Comparison of ENCODE assay signal across 18 cellular contexts in genomic region chr17:79633154-79633553, GRCh38. TPM values are rescaled to one million over a fixed set of nuclear protein-coding genes. Genes with fewer than 3 reads are reported as not detected.
DNase-seq lines count a peak whose midpoint lies in the region; ATAC-seq and TF ChIP-seq lines count a peak whose summit lies in the region.
"Had no signal": no experiment of that assay in that cellular context is flagged by ENCODE, and none has a peak within 500 bp of the region (broad histone marks: within the 10 kb centered on the region; RNA-seq: fewer than 3 reads in every experiment).

No MANE protein-coding gene starts in this region.

- intact Hi-C loops in activated CD4-positive, alpha-beta T cell treated with anti-CD3 and anti-CD28 coated beads for 36 hours (cut with DNase I, micrococcal nuclease), result no loop called here

- CTCF ChIA-PET in activated CD4-positive, alpha-beta T cell treated with anti-CD3 and anti-CD28 coated beads, Interleukin-2, amount 10 ng/mL, durations not matched to agents 7 days and 5 days (lab: Charles Lee), result interaction anchor here (1.0 kb wide), 1 partner anchor 33 kb away, joined by 5 read pairs; no protein-coding TSS in a partner anchor
- CTCF ChIA-PET in activated CD4-positive, alpha-beta T cell treated with anti-CD3 and anti-CD28 coated beads for 36 hours (lab: Charles Lee), result no interaction called here
- CTCF ChIA-PET in HEK293T (lab: Yijun Ruan, JAX), result no interaction called here

- POLR2A ChIA-PET in activated CD4-positive, alpha-beta T cell treated with anti-CD3 and anti-CD28 coated beads, Interleukin-2, amount 10 ng/mL, durations not matched to agents 7 days and 5 days (lab: Charles Lee), result no interaction called here
- POLR2A ChIA-PET in activated CD4-positive, alpha-beta T cell treated with anti-CD3 and anti-CD28 coated beads for 36 hours (lab: Charles Lee), result no interaction called here
- POLR2A ChIA-PET in HEK293T (lab: Yijun Ruan, JAX), result no interaction called here

- H3K36me3 Mint-ChIP-seq in activated CD4-positive, alpha-beta T cell treated with anti-CD3 and anti-CD28 coated beads, Interleukin-2, amount 10 ng/mL, durations not matched to agents 7 days and 5 days (ENCODE audit: low read depth), result no peaks in the 10 kb centered on the region
- H3K36me3 Mint-ChIP-seq in activated CD4-positive, alpha-beta T cell treated with anti-CD3 and anti-CD28 coated beads for 36 hours (ENCODE audit: low read depth), result no peaks in the 10 kb centered on the region

- H3K4me1 Mint-ChIP-seq in activated CD4-positive, alpha-beta T cell treated with anti-CD3 and anti-CD28 coated beads, Interleukin-2, amount 10 ng/mL, durations not matched to agents 7 days and 5 days, result no peaks in the 10 kb centered on the region
- H3K4me1 Mint-ChIP-seq in activated CD4-positive, alpha-beta T cell treated with anti-CD3 and anti-CD28 coated beads for 36 hours, result no peaks in the 10 kb centered on the region

- DNase-seq in activated CD4-positive, alpha-beta T cell treated with anti-CD3 and anti-CD28 coated beads, Interleukin-2, amount 10 ng/mL, durations not matched to agents 7 days and 5 days, result peak; percentile 2
- no peak for DNase-seq in activated CD4-positive, alpha-beta T cell treated with anti-CD3 and anti-CD28 coated beads for 36 hours
- DNase-seq in HEK293T (ENCODE audit: extremely low spot score) (peak; percentile 4), islet precursor cell (peak; percentile 52), NCI-H2196 treated with DMSO at 0.1 percent for 48 hours (lab: John Stamatoyannopoulos, UW; ENCODE audit: unreplicated experiment) (no peak)
- peak; percentile 17 for DNase-seq in stimulated activated CD8-positive, alpha-beta memory T cell treated with anti-CD3 and anti-CD28 coated beads, Interleukin-4, amount 100 ng/mL, for 48 hours
- DNase-seq: activated CD4-positive, alpha-beta T cell treated with anti-CD3 and anti-CD28 coated beads for 4 hours; erythroblast; Karpas-422; NCI-H774; PC-9; stimulated activated CD4-positive, alpha-beta T cell treated with anti-CD3 and anti-CD28 coated beads, Interleukin-4, amount 100 ng/mL, for 24 hours had no signal

- no peak overlapping the region for H3K27ac Mint-ChIP-seq in activated CD4-positive, alpha-beta T cell treated with anti-CD3 and anti-CD28 coated beads, Interleukin-2, amount 10 ng/mL, durations not matched to agents 7 days and 5 days
- no peak overlapping the region for H3K27ac Mint-ChIP-seq in activated CD4-positive, alpha-beta T cell treated with anti-CD3 and anti-CD28 coated beads for 36 hours

- no peaks in the 10 kb centered on the region for H3K9me3 Mint-ChIP-seq in activated CD4-positive, alpha-beta T cell treated with anti-CD3 and anti-CD28 coated beads, Interleukin-2, amount 10 ng/mL, durations not matched to agents 7 days and 5 days
- peaks cover 1% of the 10 kb centered on the region for H3K9me3 Mint-ChIP-seq in activated CD4-positive, alpha-beta T cell treated with anti-CD3 and anti-CD28 coated beads for 36 hours (ENCODE audit: low read depth)

- no peak overlapping the region for H3K4me3 Mint-ChIP-seq in activated CD4-positive, alpha-beta T cell treated with anti-CD3 and anti-CD28 coated beads, Interleukin-2, amount 10 ng/mL, durations not matched to agents 7 days and 5 days
- no peak overlapping the region for H3K4me3 Mint-ChIP-seq in activated CD4-positive, alpha-beta T cell treated with anti-CD3 and anti-CD28 coated beads for 36 hours

- ATAC-seq in activated CD4-positive, alpha-beta T cell treated with anti-CD3 and anti-CD28 coated beads for 36 hours, result no peak
- ATAC-seq in HG03159 (IDR thresholded peaks at IDR 0.05; ENCODE audit: unreplicated experiment), result no peak
- no peak for ATAC-seq in HG03378 (IDR thresholded peaks at IDR 0.05; ENCODE audit: unreplicated experiment)
- ATAC-seq: HCT116 had no signal

- H3K27me3 Mint-ChIP-seq in activated CD4-positive, alpha-beta T cell treated with anti-CD3 and anti-CD28 coated beads, Interleukin-2, amount 10 ng/mL, durations not matched to agents 7 days and 5 days, result peaks cover 15% of the 10 kb centered on the region
- peaks cover 20% of the 10 kb centered on the region for H3K27me3 Mint-ChIP-seq in activated CD4-positive, alpha-beta T cell treated with anti-CD3 and anti-CD28 coated beads for 36 hours

TF ChIP-seq in HEK293T, 16 proteins besides CTCF, POLR2A, EP300 and RAD21:
- no peak for TF ChIP-seq FOXK2 (IDR thresholded peaks at IDR 0.05)
- TF ChIP-seq FOXA1 (IDR thresholded peaks at IDR 0.05), result no peak
- no peak for TF ChIP-seq PKNOX1 (IDR thresholded peaks at IDR 0.05)
- TF ChIP-seq NFRKB (IDR thresholded peaks at IDR 0.05), result no peak
- no peak for TF ChIP-seq FOXM1 (IDR thresholded peaks at IDR 0.05; ENCODE audit: borderline replicate concordance)
- TF ChIP-seq L3MBTL2 (conservative IDR thresholded peaks at IDR 0.05), result no peak
- no peak for TF ChIP-seq HDGF (IDR thresholded peaks at IDR 0.05; ENCODE audit: borderline replicate concordance)
- no peak for TF ChIP-seq LEF1 (IDR thresholded peaks at IDR 0.05; ENCODE audit: borderline replicate concordance)
- TF ChIP-seq SUZ12 (IDR thresholded peaks at IDR 0.05), result no peak
- TF ChIP-seq SP1 (IDR thresholded peaks at IDR 0.05), result no peak
- TF ChIP-seq ELF4 (IDR thresholded peaks at IDR 0.05), result no peak
- no peak for TF ChIP-seq BHLHE40 (IDR thresholded peaks at IDR 0.05; ENCODE audit: borderline replicate concordance)
- TF ChIP-seq CTBP1 (IDR thresholded peaks at IDR 0.05; ENCODE audit: borderline replicate concordance), result no peak
- TF ChIP-seq TARDBP (IDR thresholded peaks at IDR 0.05), result no peak
- TF ChIP-seq ARNT (IDR thresholded peaks at IDR 0.05), result no peak
- TF ChIP-seq ZNF384 (IDR thresholded peaks at IDR 0.05), result no peak

RNA-seq across cellular contexts. Expression of gene RBFOX3, which starts 22.3 kb away (rescaled TPM):
- total RNA-seq in activated CD4-positive, alpha-beta T cell treated with anti-CD3 and anti-CD28 coated beads, Interleukin-2, amount 10 ng/mL, durations not matched to agents 7 days and 5 days, result not detected
- under 1 TPM in 1 of 2 experiments, not detected in 1; 0.11 TPM for total RNA-seq in activated CD4-positive, alpha-beta T cell treated with anti-CD3 and anti-CD28 coated beads for 36 hours
- total RNA-seq: dermis microvascular lymphatic vessel endothelial cell, lower leg skin, osteoblast, PC-9 had no signal

Comparison
In these comparisons a context has a peak if more than half of its experiments do, and no peak if none do; other contexts are left out.
1. DNase-seq: peak in activated CD4-positive, alpha-beta T cell treated with anti-CD3 and anti-CD28 coated beads, Interleukin-2, amount 10 ng/mL, durations not matched to agents 7 days and 5 days (single experiment), HEK293T (single experiment), islet precursor cell (single experiment) and stimulated activated CD8-positive, alpha-beta memory T cell treated with anti-CD3 and anti-CD28 coated beads, Interleukin-4, amount 100 ng/mL, for 48 hours (single experiment); none in activated CD4-positive, alpha-beta T cell treated with anti-CD3 and anti-CD28 coated beads for 36 hours (single experiment) and NCI-H2196 treated with DMSO at 0.1 percent for 48 hours (single experiment).